ENCODE assay signal across 8 cellular contexts in the genomic region with DNA sequence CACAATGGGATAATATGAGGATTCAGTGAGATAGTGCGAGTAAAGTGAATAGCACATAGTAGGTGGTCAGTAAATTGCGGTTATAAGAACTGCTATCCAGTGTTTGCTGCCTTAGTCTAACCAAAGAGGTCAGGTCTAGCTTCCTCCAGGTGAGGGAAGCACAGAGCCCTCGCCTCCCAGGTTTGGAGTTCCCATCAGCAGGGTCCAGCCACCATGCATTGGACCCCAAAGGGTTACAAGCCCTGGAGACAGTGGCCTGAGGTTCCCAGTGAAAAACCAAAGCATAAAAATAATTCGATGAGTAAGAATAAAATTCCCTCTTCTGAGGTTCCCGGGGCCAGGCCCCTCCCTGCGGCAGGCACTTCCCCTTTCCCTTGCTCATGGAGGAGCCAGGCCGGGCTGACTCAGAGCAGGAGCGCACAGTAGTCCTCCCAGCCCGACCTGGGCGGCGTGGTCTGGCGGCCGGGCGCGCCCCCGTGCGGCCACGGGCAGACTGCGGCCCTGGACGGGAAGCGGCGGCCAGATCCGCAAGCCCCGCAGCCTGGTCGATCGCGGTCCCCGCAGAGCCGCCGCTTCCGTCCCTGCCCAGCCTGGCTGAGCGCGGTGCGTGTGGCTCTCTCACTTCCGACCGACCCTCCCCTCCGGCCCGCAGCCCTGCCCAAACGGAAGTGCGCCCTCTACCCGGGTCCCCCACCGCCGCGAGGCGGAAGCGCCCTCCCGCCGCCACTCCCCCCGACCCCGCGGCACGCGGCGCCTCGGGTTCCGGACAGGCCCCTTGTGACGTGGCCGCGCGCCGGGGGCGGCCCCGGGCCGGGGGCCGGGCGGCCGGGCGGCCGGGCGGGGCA. TPM values are rescaled to one million over a fixed set of nuclear protein-coding genes. Genes with fewer than 3 reads are reported as not detected.
A peak's percentile ranks its signal among the peaks of the same experiment; 100 is the strongest.
DNase-seq lines count a peak whose midpoint lies in the region; ATAC-seq and TF ChIP-seq lines count a peak whose summit lies in the region.

A gene (plus strand): TSS at position 845 of the 845 bp plus-strand sequence. CDS start 1,505 bp downstream, outside the sequence.

- TF ChIP-seq CTCF in Panc1 (IDR thresholded peaks at IDR 0.05) = peak; percentile 97

- no peaks in the 10 kb centered on the region for H3K27me3 Mint-ChIP-seq in activated T-cell treated with anti-CD3 and anti-CD28 coated beads, Interleukin-2, amount 50 U/mL, for 4 hours (ENCODE audit: low read depth)

- H3K36me3 Mint-ChIP-seq in activated T-cell treated with anti-CD3 and anti-CD28 coated beads, Interleukin-2, amount 50 U/mL, for 4 hours (ENCODE audit: insufficient read depth) = no peaks in the 10 kb centered on the region

- peak within 1 kb of the TSS; percentile 95 for H3K27ac ChIP-seq in Panc1 (ENCODE audit: low read length)
- peak within 1 kb of the TSS; percentile 77 to 94 for H3K27ac ChIP-seq in esophagus (ENCODE audit: low read depth in 2 of 2, low read length in 1 of 2)
- peak within 1 kb of the TSS; percentile 100 for H3K27ac ChIP-seq in muscle layer of duodenum (ENCODE audit: low read length)

- CTCF ChIA-PET in Panc1 (lab: Charles Lee) = interaction anchor here (0.6 kb wide), 1 partner anchor 446 kb away, joined by 4 read pairs; no protein-coding TSS in a partner anchor

- H3K4me1 ChIP-seq in Panc1 (ENCODE audit: control insufficient read depth, insufficient read depth, low read length) = peaks cover 17% of the 10 kb centered on the region
- peaks cover 7 to 18% of the 10 kb centered on the region in 2 donors for H3K4me1 ChIP-seq in esophagus (ENCODE audit: control insufficient read depth in 2 of 2, insufficient read depth in 2 of 2, low read length in 1 of 2)
- H3K4me1 ChIP-seq in muscle layer of duodenum (ENCODE audit: control insufficient read depth in 1 of 2, insufficient read depth in 2 of 2, low read length in 2 of 2) = peaks cover 9 to 33% of the 10 kb centered on the region in 2 donors

- in situ Hi-C loops in Panc1 (cut with HindIII; ENCODE audit: low pct_unique_long_range_greater_than_20kb, low sequenced_read_pairs) = no loop called here

- H3K4me1 Mint-ChIP-seq in activated T-cell treated with anti-CD3 and anti-CD28 coated beads, Interleukin-2, amount 50 U/mL, for 4 hours (ENCODE audit: low read depth) = peaks cover 19% of the 10 kb centered on the region

- H3K4me3 Mint-ChIP-seq in activated T-cell treated with anti-CD3 and anti-CD28 coated beads, Interleukin-2, amount 50 U/mL, for 4 hours = peak within 1 kb of the TSS; percentile 91

- POLR2A ChIA-PET in Panc1 (lab: Charles Lee) = no interaction called here

- H3K27me3 ChIP-seq in Panc1 (ENCODE audit: control insufficient read depth, insufficient read depth, low read length) (no peaks in the 10 kb centered on the region), esophagus (ENCODE audit: control insufficient read depth in 1 of 2, insufficient read depth in 2 of 2, low read length in 2 of 2) (no peaks in the 10 kb centered on the region), muscle layer of duodenum (ENCODE audit: low read depth, low read length) (no peaks in the 10 kb centered on the region)

- DNase-seq in DMS79 treated with DMSO at 0.1 percent for 48 hours (lab: John Stamatoyannopoulos, UW) (peak; percentile 86), KG1 (lab: John Stamatoyannopoulos, UW) (peak; percentile 97), Panc1 (ENCODE audit: low read depth, low spot score) (peak; percentile 66)
- DNase-seq in activated T-cell treated with anti-CD3 and anti-CD28 coated beads, Interleukin-2, amount 50 U/mL, for 4 hours = peak; percentile 90
- peak; percentile 77 for DNase-seq in stimulated activated CD8-positive, alpha-beta memory T cell treated with anti-CD3 and anti-CD28 coated beads, Interleukin-7, amount 100 ng/mL, for 24 hours (ENCODE audit: low read depth)

- peak within 1 kb of the TSS; percentile 66 to 90 for H3K4me3 ChIP-seq in Panc1 (ENCODE audit: low read depth in 2 of 2, low read length in 2 of 2)
- H3K4me3 ChIP-seq in esophagus (ENCODE audit: low read depth in 1 of 2, low read length in 2 of 2) = peak within 1 kb of the TSS; percentile 61 to 63
- H3K4me3 ChIP-seq in muscle layer of duodenum (ENCODE audit: low read depth in 1 of 2, low read length in 2 of 2) = peak within 1 kb of the TSS; percentile 72 to 93

- no peaks in the 10 kb centered on the region for H3K9me3 Mint-ChIP-seq in activated T-cell treated with anti-CD3 and anti-CD28 coated beads, Interleukin-2, amount 50 U/mL, for 4 hours

- BruUV-seq in Panc1 (replicated peaks; lab: Mats Ljungman, UMichigan) = TSS peak; percentile 84

- ATAC-seq in GM21737 (IDR thresholded peaks at IDR 0.05; ENCODE audit: unreplicated experiment) (peak; percentile 76), Panc1 (peak; percentile 94)
- ATAC-seq in activated T-cell treated with anti-CD3 and anti-CD28 coated beads, Interleukin-2, amount 50 U/mL, for 4 hours = peak; percentile 88 to 89

- intact Hi-C loops in Panc1 (cut with micrococcal nuclease; ENCODE audit: unreplicated experiment) = no loop called here

- H3K36me3 ChIP-seq in Panc1 (ENCODE audit: control insufficient read depth, insufficient read depth, low read length) = no peaks in the 10 kb centered on the region; the same call in 1 of the 2 replicates
- H3K36me3 ChIP-seq in esophagus (ENCODE audit: control insufficient read depth in 2 of 2, insufficient read depth in 2 of 2, low read length in 1 of 2) = no peaks in the 10 kb centered on the region
- peaks cover 6 to 22% of the 10 kb centered on the region in 2 donors for H3K36me3 ChIP-seq in muscle layer of duodenum (ENCODE audit: control insufficient read depth in 1 of 2, insufficient read depth in 2 of 2, low read length in 2 of 2)

- H3K9me3 ChIP-seq in Panc1 (ENCODE audit: control insufficient read depth, insufficient read depth, low read depth, low read length) (no peaks in the 10 kb centered on the region), esophagus (ENCODE audit: control insufficient read depth in 2 of 2, insufficient read depth in 1 of 2, low read depth in 1 of 2, low read length in 1 of 2) (no peaks in the 10 kb centered on the region), muscle layer of duodenum (ENCODE audit: control insufficient read depth in 1 of 2, low read length in 2 of 2) (no peaks in the 10 kb centered on the region)

- 1% methylated on average over 47 to 70 of the region's 70 CpGs for WGBS in esophagus, 2 donors

RNA-seq across cellular contexts. Expression of the gene that starts here (rescaled TPM):
- 50.2 TPM for total RNA-seq in Panc1 (2021; ENCODE audit: unreplicated experiment)
- 71.3 TPM for polyA plus RNA-seq in Panc1 (2012; ENCODE audit: insufficient read length)
- total RNA-seq in activated T-cell treated with anti-CD3 and anti-CD28 coated beads, Interleukin-2, amount 50 U/mL, for 4 hours = 10 to 100 TPM; 18.7 to 20.8 (median 19.5) TPM
- polyA plus RNA-seq in esophagus = 10 to 100 TPM; 14.3 to 21.1 TPM

Comparison
In these comparisons a context has a peak if more than half of its experiments do, and no peak if none do; other contexts are left out.
1. Peak in every context shown above with its lines: DNase-seq, ATAC-seq, H3K4me3 ChIP-seq and H3K27ac ChIP-seq.